1 cellular context compared by ENCODE assay signal in the genomic region with DNA sequence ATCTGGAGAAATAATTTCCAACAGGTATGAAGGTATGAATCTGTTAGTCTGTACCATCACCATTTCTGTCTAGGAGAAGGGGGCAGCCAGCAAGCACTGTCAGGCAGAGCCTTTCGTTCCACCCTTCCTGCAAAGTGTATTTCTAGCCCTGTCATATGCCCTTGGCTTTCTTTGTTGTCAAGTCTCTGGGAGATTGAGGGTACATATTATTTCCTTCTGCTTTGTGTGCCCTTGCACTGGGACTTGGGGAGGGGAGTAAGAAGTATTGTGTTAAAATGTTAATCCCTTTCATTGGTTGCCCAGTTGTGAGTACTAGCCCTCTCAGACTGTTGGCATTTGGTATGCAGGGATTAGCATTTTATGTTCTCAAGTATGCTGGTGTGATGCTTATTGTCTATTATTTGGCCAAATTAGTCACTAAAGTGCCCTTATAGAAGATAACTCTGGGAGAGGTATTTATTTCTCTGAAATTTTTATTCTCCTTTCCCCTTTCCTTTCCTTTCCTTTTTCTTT.
TF ChIP-seq lines count a peak whose summit lies in the region.

No MANE protein-coding gene starts in this region.

TF ChIP-seq in IMR-90, 13 proteins besides CTCF, POLR2A, EP300 and RAD21 (continued from another document):
- TF ChIP-seq, protein P1, sequence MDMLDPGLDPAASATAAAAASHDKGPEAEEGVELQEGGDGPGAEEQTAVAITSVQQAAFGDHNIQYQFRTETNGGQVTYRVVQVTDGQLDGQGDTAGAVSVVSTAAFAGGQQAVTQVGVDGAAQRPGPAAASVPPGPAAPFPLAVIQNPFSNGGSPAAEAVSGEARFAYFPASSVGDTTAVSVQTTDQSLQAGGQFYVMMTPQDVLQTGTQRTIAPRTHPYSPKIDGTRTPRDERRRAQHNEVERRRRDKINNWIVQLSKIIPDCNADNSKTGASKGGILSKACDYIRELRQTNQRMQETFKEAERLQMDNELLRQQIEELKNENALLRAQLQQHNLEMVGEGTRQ (IDR thresholded peaks at IDR 0.05; ENCODE audit: low read depth, low read length): no peak
- no peak for TF ChIP-seq FOS (IDR thresholded peaks at IDR 0.05; ENCODE audit: low read depth, low read length)
- no peak for TF ChIP-seq MXI1 (IDR thresholded peaks at IDR 0.05; ENCODE audit: borderline replicate concordance, low read depth, low read length)
- TF ChIP-seq, protein P2, sequence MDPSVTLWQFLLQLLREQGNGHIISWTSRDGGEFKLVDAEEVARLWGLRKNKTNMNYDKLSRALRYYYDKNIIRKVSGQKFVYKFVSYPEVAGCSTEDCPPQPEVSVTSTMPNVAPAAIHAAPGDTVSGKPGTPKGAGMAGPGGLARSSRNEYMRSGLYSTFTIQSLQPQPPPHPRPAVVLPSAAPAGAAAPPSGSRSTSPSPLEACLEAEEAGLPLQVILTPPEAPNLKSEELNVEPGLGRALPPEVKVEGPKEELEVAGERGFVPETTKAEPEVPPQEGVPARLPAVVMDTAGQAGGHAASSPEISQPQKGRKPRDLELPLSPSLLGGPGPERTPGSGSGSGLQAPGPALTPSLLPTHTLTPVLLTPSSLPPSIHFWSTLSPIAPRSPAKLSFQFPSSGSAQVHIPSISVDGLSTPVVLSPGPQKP (IDR thresholded peaks at IDR 0.05; ENCODE audit: borderline replicate concordance, low read depth, low read length): no peak
- no peak for TF ChIP-seq CHD1 (IDR thresholded peaks at IDR 0.05; ENCODE audit: low read depth, low read length)
- no peak for TF ChIP-seq MAZ (IDR thresholded peaks at IDR 0.05; ENCODE audit: borderline replicate concordance, low read depth, low read length)
- TF ChIP-seq RCOR1 (IDR thresholded peaks at IDR 0.05; ENCODE audit: insufficient replicate concordance, low read length): no peak
- no peak for TF ChIP-seq MAFK (IDR thresholded peaks at IDR 0.05; ENCODE audit: low read depth, low read length)
TF ChIP-seq in IMR-90: peak in this region for 0.
